ENCODE assay signal across 9 cellular contexts in the genomic region with DNA sequence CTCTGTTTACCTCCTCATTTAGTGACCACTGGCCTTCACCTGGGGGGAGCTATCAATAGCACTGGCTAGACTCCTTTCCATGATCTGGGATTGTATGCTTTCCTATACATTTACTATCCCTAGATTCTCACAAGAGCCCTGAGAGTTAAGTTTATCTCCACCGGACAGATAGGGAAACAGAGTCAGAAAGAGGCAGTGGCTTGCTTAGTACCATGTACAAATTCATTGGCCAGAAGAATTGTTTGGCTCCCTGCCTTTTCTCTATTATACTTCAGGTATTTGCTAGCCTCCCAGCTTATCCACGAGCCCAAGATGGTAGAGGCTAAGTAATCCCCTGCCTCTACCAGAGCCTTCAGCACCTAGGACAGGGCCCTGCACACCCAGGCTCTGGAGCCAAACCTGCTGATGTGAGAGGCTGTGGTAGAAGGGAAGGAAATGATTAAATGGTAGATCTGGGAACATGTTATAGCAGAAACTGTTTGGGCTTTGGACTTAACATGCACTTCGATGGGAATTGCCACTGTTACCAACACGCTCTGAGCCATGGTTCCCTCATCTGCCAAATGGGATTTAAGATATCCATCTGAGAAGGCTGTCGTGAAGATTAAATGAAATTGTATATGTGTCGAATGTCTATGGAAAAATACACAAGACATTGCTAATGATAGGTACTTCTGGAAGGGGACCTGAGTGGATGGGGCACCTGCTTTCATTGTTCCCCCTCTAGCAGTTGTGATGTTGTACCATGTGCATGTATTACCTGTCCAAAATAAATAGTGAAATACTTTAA. TPM values are rescaled to one million over a fixed set of nuclear protein-coding genes. Genes with fewer than 3 reads are reported as not detected.
A peak's percentile ranks its signal among the peaks of the same experiment; 100 is the strongest.
DNase-seq lines count a peak whose midpoint lies in the region; ATAC-seq and TF ChIP-seq lines count a peak whose summit lies in the region.
"Had no signal": no experiment of that assay in that cellular context is flagged by ENCODE, and none has a peak within 500 bp of the region (broad histone marks: within the 10 kb centered on the region; RNA-seq: fewer than 3 reads in every experiment).

No MANE protein-coding gene starts in this region.

- intact Hi-C loops in Right ventricle myocardium inferior (cut with DNase I) (no loop called here), cardiac septum (cut with DNase I) (no loop called here), stomach (cut with DNase I; ENCODE audit: low total_unique reads) (no loop called here)

- H3K27me3 Mint-ChIP-seq in T-helper 17 cell = peaks cover 65% of the 10 kb centered on the region

- TF ChIP-seq POLR2A in GM18505 (IDR thresholded peaks at IDR 0.05; ENCODE audit: borderline replicate concordance, extremely low read depth, insufficient read depth, insufficient read length) = no peak
- no peak for TF ChIP-seq POLR2A in stomach (IDR thresholded peaks at IDR 0.05)

- TF ChIP-seq EP300 in stomach (IDR thresholded peaks at IDR 0.05) = no peak

- DNase-seq in Right ventricle myocardium inferior (ENCODE audit: missing footprints) (no peak), cardiac septum (ENCODE audit: low spot score) (no peak), T-helper 17 cell (peak in 1 of 3 donors; percentile 28), fibroblast of peridontal ligament (ENCODE audit: extremely low read depth) (peak; percentile 52), stomach (no peak)
- DNase-seq in stimulated activated CD8-positive, alpha-beta memory T cell treated with anti-CD3 and anti-CD28 coated beads, Interleukin-4, amount 100 ng/mL, for 48 hours = peak; percentile 49

- H3K9me3 ChIP-seq in T-helper 17 cell (ENCODE audit: control insufficient read depth, low read length, poor library complexity, severe bottlenecking) = no peaks in the 10 kb centered on the region
- no peaks in the 10 kb centered on the region for H3K9me3 ChIP-seq in stomach

- 47 to 56% (median 54%) methylated on average over 6 of the region's 6 CpGs for WGBS in stomach, 5 donors

- H3K27me3 ChIP-seq in stomach = peaks cover 21 to 71% (median 60%) of the 10 kb centered on the region in 3 donors

- no peaks in the 10 kb centered on the region for H3K36me3 ChIP-seq in stomach

- H3K36me3 Mint-ChIP-seq in T-helper 17 cell (ENCODE audit: low read depth) = peaks cover 2% of the 10 kb centered on the region

- no peak overlapping the region for H3K27ac Mint-ChIP-seq in T-helper 17 cell

- H3K4me1 ChIP-seq in stomach = peaks cover 17 to 28% (median 22%) of the 10 kb centered on the region in 4 donors

- peaks cover 17% of the 10 kb centered on the region for H3K4me1 Mint-ChIP-seq in T-helper 17 cell

- H3K4me3 ChIP-seq in stomach = no peak overlapping the region

- H3K27ac ChIP-seq in stomach = no peak overlapping the region

- no peak overlapping the region for H3K4me3 Mint-ChIP-seq in T-helper 17 cell

- ATAC-seq in Right ventricle myocardium inferior (peak; percentile 56), T-helper 17 cell (peak; percentile 71), GM21367 (IDR thresholded peaks at IDR 0.05; ENCODE audit: unreplicated experiment) (no peak), GM18505 (IDR thresholded peaks at IDR 0.05; ENCODE audit: unreplicated experiment) (no peak)

- TF ChIP-seq CTCF in stomach (IDR thresholded peaks at IDR 0.05) = no peak

RNA-seq across cellular contexts. Expression of a gene that starts 3.1 kb away (rescaled TPM):
- total RNA-seq in Right ventricle myocardium inferior (not detected), cardiac septum (not detected), T-helper 17 cell (under 1 TPM; 0.10 TPM), stomach (under 1 TPM in 1 of 5 donors, not detected in 4; 0.37 TPM)
- under 1 TPM in 1 of 3 donors, not detected in 2; 0.43 TPM for polyA plus RNA-seq in stomach
- polyA plus RNA-seq: IgD-negative memory B cell had no signal

RNA-seq across cellular contexts. Expression of a gene that starts 37.1 kb away (rescaled TPM):
- total RNA-seq in Right ventricle myocardium inferior (not detected), cardiac septum (not detected), T-helper 17 cell (not detected), stomach (not detected)
- polyA plus RNA-seq in stomach = 1 to 10 TPM in 2 of 3 donors, under 1 TPM in 1; 0.95 to 3.7 (median 1.7) TPM
- polyA plus RNA-seq: IgD-negative memory B cell had no signal

RNA-seq across cellular contexts. Expression of a gene that starts 45.5 kb away (rescaled TPM):
- total RNA-seq in Right ventricle myocardium inferior = 180 TPM
- 195 TPM for total RNA-seq in cardiac septum
- total RNA-seq in T-helper 17 cell = 1 to 10 TPM in 1 of 2 donors, under 1 TPM in 1; 0.94 to 1.7 TPM
- total RNA-seq in stomach = 100 to 1,000 TPM in 1 of 5 donors, 10 to 100 TPM in 3, 1 to 10 TPM in 1; 3.7 to 174 (median 57.2) TPM
- polyA plus RNA-seq in stomach = 10 to 100 TPM; 17.2 to 34.8 (median 22.0) TPM

Comparison
In these comparisons a context has a peak if more than half of its experiments do, and no peak if none do; other contexts are left out.
1. ATAC-seq: peak in Right ventricle myocardium inferior (single experiment) and T-helper 17 cell (single experiment); none in GM21367 (single experiment) and GM18505 (single experiment).
2. DNase-seq: peak in fibroblast of peridontal ligament (single experiment) and stimulated activated CD8-positive, alpha-beta memory T cell treated with anti-CD3 and anti-CD28 coated beads, Interleukin-4, amount 100 ng/mL, for 48 hours (single experiment); none in Right ventricle myocardium inferior (single experiment), cardiac septum (single experiment) and stomach (single experiment).